8 cellular contexts compared by ENCODE assay signal in the genomic region with DNA sequence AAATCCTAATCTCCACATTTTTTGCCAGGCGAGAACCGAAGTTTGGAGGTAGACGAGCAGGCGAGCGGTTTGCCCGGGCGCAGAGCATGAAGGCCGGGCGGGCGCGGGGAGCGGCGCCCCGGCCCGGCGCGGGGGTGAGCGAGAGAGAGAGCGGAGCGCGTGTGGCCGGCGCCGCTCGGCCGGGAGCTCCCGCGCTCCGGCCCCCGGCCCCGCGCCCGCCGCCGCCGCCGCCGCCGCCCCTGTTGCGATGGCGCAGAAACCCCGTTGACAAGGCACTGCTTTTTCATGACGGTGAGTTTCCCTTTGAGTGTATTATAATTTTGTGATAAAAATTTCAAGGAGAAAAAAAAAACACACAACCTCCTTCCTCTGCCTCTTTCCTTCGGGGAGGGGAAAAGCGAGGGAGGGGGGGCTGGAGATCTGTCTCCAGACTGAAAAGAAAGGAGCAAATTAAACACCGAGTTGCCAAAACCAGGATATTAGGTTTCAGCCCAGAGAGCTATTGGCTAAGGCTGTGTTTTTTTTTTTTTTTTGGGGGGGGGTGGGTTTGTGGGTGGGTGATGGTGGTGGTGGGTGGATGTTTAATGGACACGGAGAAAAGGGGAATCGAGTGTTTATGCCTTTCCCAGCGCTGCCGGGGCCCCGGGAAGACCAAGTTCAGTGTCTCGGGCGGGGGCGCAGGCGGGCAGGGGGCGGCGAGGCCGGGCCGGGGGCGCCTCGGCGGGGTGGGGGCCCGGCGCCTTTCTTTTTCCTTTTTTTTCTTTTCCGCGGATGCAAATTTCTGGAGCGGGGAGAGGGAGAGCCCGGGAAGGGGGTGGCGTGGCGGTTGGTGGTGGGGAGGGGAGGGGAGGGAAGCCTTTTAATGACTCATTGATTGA. TPM values are rescaled to one million over a fixed set of nuclear protein-coding genes. Genes with fewer than 3 reads are reported as not detected.
DNase-seq lines count a peak whose midpoint lies in the region; ATAC-seq and TF ChIP-seq lines count a peak whose summit lies in the region.

Gene BICRAL, plus strand, starts transcription at position 242 of the 878 bp plus-strand sequence. CDS start 39,971 bp downstream, outside the sequence.

- intact Hi-C loops in left ventricle myocardium inferior (cut with micrococcal nuclease), result no loop called here
- intact Hi-C loops in upper lobe of right lung (cut with DNase I), result no loop called here

- DNase-seq in GM10248 (ENCODE audit: extremely low spot score) (peak; percentile 53), NCI-H128 (lab: John Stamatoyannopoulos, UW; ENCODE audit: unreplicated experiment) (peak; percentile 36), T-helper 2 cell (peak; percentile 36 to 81 (median 67)), amniotic epithelial cell (ENCODE audit: low read depth) (peak; percentile 75), left ventricle myocardium inferior (peak; percentile 58), progenitor cell of endocrine pancreas (ENCODE audit: low spot score, unreplicated experiment) (peak; percentile 46), upper lobe of right lung (peak; percentile 75)

- H3K27me3 ChIP-seq in left ventricle myocardium inferior (ENCODE audit: low read depth) (no peaks in the 10 kb centered on the region), upper lobe of right lung (no peaks in the 10 kb centered on the region)

- POLR2A ChIA-PET in GM10248 (lab: Yijun Ruan, JAX), result interaction anchor here (0.6 to 2.4 kb wide), 8 partner anchors 8 to 988 kb away, joined by 3 to 18 read pairs (median 4); no protein-coding TSS in a partner anchor

- CTCF ChIA-PET in GM10248 (lab: Yijun Ruan, JAX), result interaction anchor here (1.0 kb wide), 1 partner anchor 13 kb away, joined by 3 read pairs; no protein-coding TSS in a partner anchor

- H3K4me3 Mint-ChIP-seq in progenitor cell of endocrine pancreas (ENCODE audit: low read depth), result peak within 1 kb of the TSS; percentile 94

- H3K4me1 ChIP-seq in left ventricle myocardium inferior, result peaks cover 53% of the 10 kb centered on the region
- H3K4me1 ChIP-seq in upper lobe of right lung, result peaks cover 22% of the 10 kb centered on the region

- H3K9me3 ChIP-seq in left ventricle myocardium inferior (replicated peaks) (no peaks in the 10 kb centered on the region), upper lobe of right lung (no peaks in the 10 kb centered on the region)

- H3K9me3 Mint-ChIP-seq in progenitor cell of endocrine pancreas (ENCODE audit: low read depth), result no peaks in the 10 kb centered on the region

- H3K27me3 Mint-ChIP-seq in progenitor cell of endocrine pancreas, result no peaks in the 10 kb centered on the region

- ATAC-seq in upper lobe of right lung, result peak; percentile 51
- no peak for ATAC-seq in HG03045 (IDR thresholded peaks at IDR 0.05; ENCODE audit: unreplicated experiment)

- H3K4me3 ChIP-seq in left ventricle myocardium inferior (peak within 1 kb of the TSS; percentile 96), upper lobe of right lung (peak within 1 kb of the TSS; percentile 95)

- H3K36me3 ChIP-seq in left ventricle myocardium inferior, result no peaks in the 10 kb centered on the region
- H3K36me3 ChIP-seq in upper lobe of right lung, result no peaks in the 10 kb centered on the region

- no peaks in the 10 kb centered on the region for H3K36me3 Mint-ChIP-seq in progenitor cell of endocrine pancreas (ENCODE audit: insufficient read depth)

- peak within 1 kb of the TSS; percentile 98 for H3K27ac Mint-ChIP-seq in progenitor cell of endocrine pancreas

- H3K4me1 Mint-ChIP-seq in progenitor cell of endocrine pancreas (ENCODE audit: low read depth), result peaks cover 20% of the 10 kb centered on the region

- TF ChIP-seq CTCF in GM10248 (IDR thresholded peaks at IDR 0.05; ENCODE audit: control extremely low read depth, extremely low read depth, low read depth, missing control alignments), result no peak
- no peak for TF ChIP-seq CTCF in left ventricle myocardium inferior (IDR thresholded peaks at IDR 0.05; ENCODE audit: borderline replicate concordance)
- TF ChIP-seq CTCF in progenitor cell of endocrine pancreas (IDR thresholded peaks at IDR 0.05; ENCODE audit: unreplicated experiment), result no peak
- no peak for TF ChIP-seq CTCF in upper lobe of right lung (IDR thresholded peaks at IDR 0.05)

- H3K27ac ChIP-seq in left ventricle myocardium inferior (replicated peaks) (peak within 1 kb of the TSS; percentile 100), upper lobe of right lung (peak within 1 kb of the TSS; percentile 100)

RNA-seq across cellular contexts. Expression of gene BICRAL, which starts in this region (rescaled TPM):
- total RNA-seq in left ventricle myocardium inferior (12.0 TPM), progenitor cell of endocrine pancreas (13.2 and 14.4 TPM in 2 replicates), upper lobe of right lung (21.0 TPM)
